Comparison of ENCODE assay signal across 17 cellular contexts in the genomic region with DNA sequence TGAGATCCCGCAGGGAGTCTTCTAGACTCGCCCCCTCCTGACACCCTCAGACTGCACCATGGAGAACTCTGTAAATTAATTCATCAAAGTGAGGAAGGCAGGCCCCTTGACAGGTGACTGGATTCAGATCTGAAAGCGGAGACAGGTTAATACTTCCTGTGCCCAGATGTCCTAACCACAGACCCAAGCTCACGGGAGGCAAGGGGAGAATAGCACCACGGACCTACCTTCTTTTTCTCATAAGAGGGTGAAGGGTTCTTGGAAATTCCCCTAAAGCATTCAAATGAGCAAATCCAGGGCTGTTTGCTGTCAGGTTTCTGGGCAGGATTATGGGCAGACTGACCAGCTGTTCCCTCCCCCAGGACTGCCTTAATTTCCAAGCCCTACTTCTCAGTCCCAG.
A peak's percentile ranks its signal among the peaks of the same experiment; 100 is the strongest.
DNase-seq lines count a peak whose midpoint lies in the region; ATAC-seq, FAIRE-seq and TF ChIP-seq lines count a peak whose summit lies in the region.
"Had no signal": no experiment of that assay in that cellular context is flagged by ENCODE, and none has a peak within 500 bp of the region (broad histone marks: within the 10 kb centered on the region; RNA-seq: fewer than 3 reads in every experiment).

No MANE protein-coding gene starts in this region.

- H3K36me3 ChIP-seq in KMS-11 (ENCODE audit: insufficient read depth): no peaks in the 10 kb centered on the region
- H3K36me3 ChIP-seq in GM12878 (ENCODE audit: control insufficient read depth in 2 of 2, insufficient read depth in 2 of 2, low read length in 1 of 2): no peaks in the 10 kb centered on the region
- no peaks in the 10 kb centered on the region for H3K36me3 ChIP-seq in neural progenitor cell

- H3K27me3 ChIP-seq in KMS-11 (ENCODE audit: insufficient read depth, low read depth): no peaks in the 10 kb centered on the region
- H3K27me3 ChIP-seq in GM12878 (replicated peaks in 1 of 2; ENCODE audit: control insufficient read depth in 2 of 2, insufficient read depth in 2 of 2, low read length in 1 of 2): no peaks in the 10 kb centered on the region
- no peaks in the 10 kb centered on the region for H3K27me3 ChIP-seq in neural progenitor cell

- no peak overlapping the region for H3K4me3 Mint-ChIP-seq in neural progenitor cell
- H3K4me3 Mint-ChIP-seq: brain had no signal

- H3K27me3 Mint-ChIP-seq in neural progenitor cell (ENCODE audit: insufficient read depth, low read depth): peaks cover 4% of the 10 kb centered on the region
- H3K27me3 Mint-ChIP-seq: brain had no signal

- BruUV-seq in GM12878 (replicated peaks; lab: Mats Ljungman, UMichigan): no TSS peak

- no peak for TF ChIP-seq RAD21 in GM12878 (IDR thresholded peaks at IDR 0.05; ENCODE audit: insufficient read depth, low read depth, low read length)

- 56% methylated on average over 5 of the region's 5 CpGs for WGBS in GM12878 (ENCODE audit: insufficient coverage, insufficient replicate concordance, low lambda C conversion rate, missing lambda C conversion rate)

- peaks cover 31% of the 10 kb centered on the region for H3K4me1 Mint-ChIP-seq in neural progenitor cell

- no peak overlapping the region for H3K4me3 ChIP-seq in GM12865 (ENCODE audit: low read depth, low read length)
- H3K4me3 ChIP-seq in KMS-11 (IDR thresholded peaks at IDR 0.05; ENCODE audit: insufficient read depth, low read depth, low read length): no peak overlapping the region
- no peak overlapping the region for H3K4me3 ChIP-seq in GM12878
- H3K4me3 ChIP-seq in neural progenitor cell: no peak overlapping the region

- H3K27ac Mint-ChIP-seq in neural progenitor cell: peak overlapping the region; percentile 61

- TF ChIP-seq POLR2A in GM12878 (IDR thresholded peaks at IDR 0.05; ENCODE audit: low read depth, low read length): no peak

- FAIRE-seq in GM12878 (lab: Jason Lieb, UNC): no peak
- FAIRE-seq: colon had no signal

- H3K9me3 Mint-ChIP-seq in neural progenitor cell: peaks cover 24% of the 10 kb centered on the region

- intact Hi-C loops in GM12878 (cut with micrococcal nuclease; ENCODE audit: unreplicated experiment): no loop called here

- SMC1A ChIA-PET in GM12878 (lab: Charles Lee; ENCODE audit: uncharacterized antibody, unreplicated experiment): no interaction called here

- H3K36me3 Mint-ChIP-seq in neural progenitor cell: peaks cover 4% of the 10 kb centered on the region

- H3F3A ChIP-seq in neural progenitor cell (ENCODE audit: low read depth): peaks cover 8% of the 10 kb centered on the region

- no peak overlapping the region for H2AFZ ChIP-seq in KMS-11 (ENCODE audit: low read depth)
- H2AFZ ChIP-seq in GM12878 (ENCODE audit: control insufficient read depth, low read depth, low read length): 0 out of 2 replicates have a peak overlapping the region, but pooled peaks have one; percentile 6
- H2AFZ ChIP-seq in neural progenitor cell (replicated peaks): no peak overlapping the region

- H3K27ac ChIP-seq in KMS-11: peak overlapping the region; percentile 20; the same call in 1 of the 2 replicates
- no peak overlapping the region for H3K27ac ChIP-seq in GM12878 (ENCODE audit: control insufficient read depth, insufficient read depth)
- no peak overlapping the region for H3K27ac ChIP-seq in neural progenitor cell
- no peak overlapping the region for H3K27ac ChIP-seq in RWPE1

- H3K9me3 ChIP-seq in GM12878 (replicated peaks; ENCODE audit: control insufficient read depth, insufficient read depth, low read length) (peaks cover 3% of the 10 kb centered on the region; the same call in 2 of the 3 replicates), neural progenitor cell (ENCODE audit: low read depth) (peaks cover 5% of the 10 kb centered on the region)

- RAD21 ChIA-PET in GM12878 (lab: Charles Lee; ENCODE audit: unreplicated experiment): no interaction called here

- TF ChIP-seq CTCF in GM12865 (IDR thresholded peaks at IDR 0.05; ENCODE audit: insufficient read depth, low read depth, low read length, missing control alignments): no peak
- no peak for TF ChIP-seq CTCF in KMS-11 (conservative IDR thresholded peaks at IDR 0.05; ENCODE audit: low read depth, low read length)
- no peak for TF ChIP-seq CTCF in GM12878 (IDR thresholded peaks at IDR 0.05 in 2 of 3, conservative IDR thresholded peaks at IDR 0.05 in 1 of 3; ENCODE audit: control insufficient read depth in 2 of 3, extremely low read depth in 1 of 3, insufficient read depth in 1 of 3, low read depth in 3 of 3, low read length in 3 of 3)
- no peak for TF ChIP-seq CTCF in neural progenitor cell (IDR thresholded peaks at IDR 0.05)
- no peak for TF ChIP-seq CTCF in RWPE1 (conservative IDR thresholded peaks at IDR 0.05; ENCODE audit: low read depth)

- CTCF ChIA-PET in GM12878 (lab: Yijun Ruan, JAX): no interaction called here
- CTCF ChIA-PET in RWPE1 (lab: Yijun Ruan, JAX): interaction anchor here (0.6 kb wide), 1 partner anchor 116 kb away, joined by 3 read pairs; no protein-coding TSS in a partner anchor

- no peak overlapping the region for H3K9ac ChIP-seq in KMS-11
- H3K9ac ChIP-seq in GM12878 (ENCODE audit: control insufficient read depth, insufficient read depth, low read length): no peak overlapping the region
- no peak overlapping the region for H3K9ac ChIP-seq in neural progenitor cell

- H4K20me1 ChIP-seq in KMS-11 (ENCODE audit: insufficient read depth) (no peaks in the 10 kb centered on the region), GM12878 (ENCODE audit: control insufficient read depth, insufficient read depth) (no peaks in the 10 kb centered on the region), neural progenitor cell (ENCODE audit: low read depth) (no peaks in the 10 kb centered on the region)

- no peak overlapping the region for H3K4me2 ChIP-seq in KMS-11
- no peak overlapping the region for H3K4me2 ChIP-seq in GM12878 (ENCODE audit: control insufficient read depth, insufficient read depth)
- no peak overlapping the region for H3K4me2 ChIP-seq in neural progenitor cell

- peaks cover 15% of the 10 kb centered on the region for H3K4me1 ChIP-seq in KMS-11 (ENCODE audit: low read depth, poor library complexity, severe bottlenecking)
- peaks cover 10% of the 10 kb centered on the region for H3K4me1 ChIP-seq in GM12878 (ENCODE audit: control insufficient read depth, insufficient read depth, low read length)
- H3K4me1 ChIP-seq in neural progenitor cell: peaks cover 8% of the 10 kb centered on the region

- POLR2A ChIA-PET in GM12878 (lab: Charles Lee): no interaction called here
- POLR2A ChIA-PET in RWPE1 (lab: Yijun Ruan, JAX; ENCODE audit: low non-redundant PET): no interaction called here

- H3K79me2 ChIP-seq in KMS-11 (ENCODE audit: insufficient read depth, low read depth) (no peaks in the 10 kb centered on the region), GM12878 (ENCODE audit: control insufficient read depth, insufficient read depth, low read length) (no peaks in the 10 kb centered on the region), neural progenitor cell (ENCODE audit: low read depth) (no peaks in the 10 kb centered on the region)

- no peak for TF ChIP-seq EP300 in GM12878 (IDR thresholded peaks at IDR 0.05; ENCODE audit: borderline replicate concordance in 1 of 2, control insufficient read depth in 1 of 2, low read depth in 2 of 2, low read length in 2 of 2)

- peak; percentile 63 for DNase-seq in GM12865 (ENCODE audit: low read depth)
- peak; percentile 30 for DNase-seq in GM12878 (ENCODE audit: low read depth, low spot score)
- DNase-seq in neural progenitor cell (ENCODE audit: low spot score): no peak
- DNase-seq in glomerular visceral epithelial cell (ENCODE audit: extremely low spot score): no peak
- DNase-seq in RWPE1 (ENCODE audit: low spot score): no peak
- DNase-seq: DMS79 treated with DMSO at 0.1 percent for 48 hours; glutamatergic neuron; NCI-H226; stimulated activated CD4-positive, alpha-beta T cell treated with anti-CD3 and anti-CD28 coated beads, Interleukin-4, amount 100 ng/mL, for 24 hours; SW 1271 had no signal

- ATAC-seq in GM12878: peak; percentile 66
- ATAC-seq in GM21723 (IDR thresholded peaks at IDR 0.05; ENCODE audit: unreplicated experiment): no peak
- ATAC-seq in HG03354 (IDR thresholded peaks at IDR 0.05; ENCODE audit: poor library complexity, severe bottlenecking, unreplicated experiment): no peak
- ATAC-seq: HCT116, left lobe of liver had no signal

- in situ Hi-C loops in GM12878 (cut with MboI): no loop called here

TF ChIP-seq in GM12878, 131 proteins besides CTCF, POLR2A, EP300 and RAD21:
- TF ChIP-seq ETV6 (conservative IDR thresholded peaks at IDR 0.05 in 1 of 2, IDR thresholded peaks at IDR 0.05 in 1 of 2; ENCODE audit: borderline replicate concordance in 1 of 2, low read depth in 1 of 2) (0 out of 4 replicates have a peak, but pooled peaks of 1 of the 2 experiments have one; percentile 18), BHLHE40 (IDR thresholded peaks at IDR 0.05; ENCODE audit: borderline replicate concordance in 1 of 2, low read depth in 2 of 2, low read length in 1 of 2) (peak in 1 of 2 experiments; percentile 18; a peak in 1 of 4 replicates), DPF2 (IDR thresholded peaks at IDR 0.05) (no peak), RUNX3 (IDR thresholded peaks at IDR 0.05; ENCODE audit: low read length) (peak; percentile 78)

Comparison
In these comparisons a context has a peak if more than half of its experiments do, and no peak if none do; other contexts are left out.
1. DNase-seq: peak in GM12865 (single experiment) and GM12878 (single experiment); none in neural progenitor cell (single experiment), glomerular visceral epithelial cell (single experiment) and RWPE1 (single experiment).